10 cellular contexts compared by ENCODE assay signal in genomic region chr22:23215294-23216204, GRCh38. TPM values are rescaled to one million over a fixed set of nuclear protein-coding genes. Genes with fewer than 3 reads are reported as not detected.
A peak's percentile ranks its signal among the peaks of the same experiment; 100 is the strongest.
DNase-seq lines count a peak whose midpoint lies in the region; ATAC-seq, FAIRE-seq and TF ChIP-seq lines count a peak whose summit lies in the region.
"Had no signal": no experiment of that assay in that cellular context is flagged by ENCODE, and none has a peak within 500 bp of the region (broad histone marks: within the 10 kb centered on the region; RNA-seq: fewer than 3 reads in every experiment).

No MANE protein-coding gene starts in this region.

- H3K27me3 ChIP-seq in adipocyte (replicated peaks; ENCODE audit: control insufficient read depth, insufficient read depth, low read length) (no peaks in the 10 kb centered on the region), HepG2 (ENCODE audit: control insufficient read depth in 1 of 2, insufficient read depth in 2 of 2, low read length in 2 of 2) (no peaks in the 10 kb centered on the region), MM.1S (replicated peaks; ENCODE audit: insufficient read depth, low read length) (no peaks in the 10 kb centered on the region)

- POLR2A ChIA-PET in HepG2 (lab: Yijun Ruan, JAX) = no interaction called here

- WGBS in HepG2 (ENCODE audit: low lambda C conversion rate) = 94% methylated on average over 9 of the region's 12 CpGs

- peaks cover 4% of the 10 kb centered on the region for H3K36me3 Mint-ChIP-seq in IgD-negative memory B cell

- peak overlapping the region in 1 of 4 donors; percentile 27 for H3K4me3 Mint-ChIP-seq in IgD-negative memory B cell

- H3K27ac ChIP-seq in HepG2 (ENCODE audit: extremely low read length, insufficient read depth, low read length) (peak overlapping the region; percentile 73), MM.1S (ENCODE audit: low read length) (no peak overlapping the region)

- no peaks in the 10 kb centered on the region for H3K9me3 Mint-ChIP-seq in IgD-negative memory B cell

- H3K27me3 Mint-ChIP-seq in IgD-negative memory B cell = peaks cover 12% of the 10 kb centered on the region

- no peak overlapping the region for H3K9ac ChIP-seq in adipocyte (ENCODE audit: low read length)
- no peak overlapping the region for H3K9ac ChIP-seq in HepG2 (ENCODE audit: insufficient read depth, low read depth, low read length)
- no peak overlapping the region for H3K9ac ChIP-seq in MM.1S (ENCODE audit: low read length)

- no peaks in the 10 kb centered on the region for H3K9me2 ChIP-seq in MM.1S (replicated peaks; ENCODE audit: insufficient read depth, low read length)

- H2AFZ ChIP-seq in HepG2 (ENCODE audit: low read length) (no peak overlapping the region), MM.1S (ENCODE audit: low read length) (no peak overlapping the region)

- no peak for TF ChIP-seq EP300 in HepG2 (IDR thresholded peaks at IDR 0.05; ENCODE audit: low read depth in 2 of 2, low read length in 2 of 2)
- TF ChIP-seq EP300 in HepG2 (CRISPR knock-in tag; IDR thresholded peaks at IDR 0.05; ENCODE audit: borderline replicate concordance) = no peak

- peaks cover 11% of the 10 kb centered on the region for H3F3A ChIP-seq in MM.1S (ENCODE audit: insufficient read depth, low read length)

- H4K20me1 ChIP-seq in HepG2 (ENCODE audit: insufficient read depth, low read length) = peaks cover 41% of the 10 kb centered on the region
- peaks cover 94% of the 10 kb centered on the region for H4K20me1 ChIP-seq in MM.1S (ENCODE audit: insufficient read depth, low read length)

- H3K4me1 Mint-ChIP-seq in IgD-negative memory B cell = peaks cover 27 to 52% (median 41%) of the 10 kb centered on the region in 3 donors

- intact Hi-C loops in HepG2 (cut with micrococcal nuclease; ENCODE audit: unreplicated experiment) = loop anchor here (2.0 to 5.0 kb wide), 2 partner anchors 35 to 37 kb away; partner anchors contain the start of gene BCR

- no TSS peak for BruUV-seq in HepG2 (replicated peaks; lab: Mats Ljungman, UMichigan)

- peak overlapping the region in 2 of 3 donors; percentile 71 to 78 for H3K27ac Mint-ChIP-seq in IgD-negative memory B cell

- ATAC-seq in HepG2 (no peak), HG03442 (IDR thresholded peaks at IDR 0.05; ENCODE audit: unreplicated experiment) (no peak)

- no peak for TF ChIP-seq POLR2A in HepG2 (IDR thresholded peaks at IDR 0.05; ENCODE audit: insufficient read depth in 1 of 2, low read depth in 2 of 2, low read length in 2 of 2)

- H3K4me2 ChIP-seq in HepG2 (ENCODE audit: low read depth, low read length) = no peak overlapping the region
- no peak overlapping the region for H3K4me2 ChIP-seq in MM.1S (ENCODE audit: low read depth, low read length)

- no peak overlapping the region for H3K4me3 ChIP-seq in adipocyte (ENCODE audit: low read length)
- no peak overlapping the region for H3K4me3 ChIP-seq in HepG2 (replicated peaks in 1 of 3; ENCODE audit: insufficient read depth in 1 of 3, low read depth in 2 of 3, low read length in 3 of 3)
- no peak overlapping the region for H3K4me3 ChIP-seq in MM.1S (ENCODE audit: low read length)
- H3K4me3 ChIP-seq: HAP-1 had no signal

- no peak for TF ChIP-seq CTCF in HepG2 (CRISPR knock-in tag; IDR thresholded peaks at IDR 0.05)
- no peak for TF ChIP-seq CTCF in MM.1S (IDR thresholded peaks at IDR 0.05; ENCODE audit: low read length)

- H3K4me1 ChIP-seq in adipocyte (ENCODE audit: control insufficient read depth, insufficient read depth, low read length) (peaks cover 36% of the 10 kb centered on the region), HepG2 (ENCODE audit: insufficient read depth, low read length) (peaks cover 58% of the 10 kb centered on the region), MM.1S (ENCODE audit: low read length) (peaks cover 33% of the 10 kb centered on the region)
- H3K4me1 ChIP-seq: HAP-1 had no signal

- H3K9me3 ChIP-seq in adipocyte (ENCODE audit: control insufficient read depth, low read length) (no peaks in the 10 kb centered on the region), HepG2 (ENCODE audit: low read length) (no peaks in the 10 kb centered on the region), MM.1S (replicated peaks; ENCODE audit: insufficient read depth, low read length) (no peaks in the 10 kb centered on the region)
- H3K9me3 ChIP-seq: HAP-1 had no signal

- peak; percentile 58 for DNase-seq in AG08395 (ENCODE audit: low spot score)
- peak; percentile 56 for DNase-seq in adipocyte (ENCODE audit: low read depth)
- DNase-seq in HepG2 (ENCODE audit: low spot score) = no peak
- DNase-seq in MM.1S = no peak
- DNase-seq in SHP77 (lab: John Stamatoyannopoulos, UW) = no peak
- DNase-seq in glomerular visceral epithelial cell (ENCODE audit: extremely low spot score) = no peak
- DNase-seq: NCI-H446 had no signal

- in situ Hi-C loops in HepG2 (cut with HindIII; ENCODE audit: extremely low pct_ligation_motif_present, low pct_unique_long_range_greater_than_20kb) = loop anchor here (5.0 kb wide), 1 partner anchor 33 kb away; the partner anchor contains the start of gene BCR

- FAIRE-seq in HepG2 (lab: Jason Lieb, UNC) = no peak

- no peak for TF ChIP-seq RAD21 in HepG2 (CRISPR knock-in tag; IDR thresholded peaks at IDR 0.05)

- H3K36me3 ChIP-seq in adipocyte (ENCODE audit: control insufficient read depth, insufficient read depth, low read length, severe bottlenecking) = no peaks in the 10 kb centered on the region
- peaks cover 1 to 12% of the 10 kb centered on the region in 2 experiments; a peak in 3 of 5 replicates for H3K36me3 ChIP-seq in HepG2 (replicated peaks in 1 of 2; ENCODE audit: control insufficient read depth in 1 of 2, insufficient read depth in 2 of 2, low read length in 2 of 2)
- no peaks in the 10 kb centered on the region for H3K36me3 ChIP-seq in MM.1S (replicated peaks; ENCODE audit: insufficient read depth, low read length)
- H3K36me3 ChIP-seq: HAP-1 had no signal

- H3K79me2 ChIP-seq in HepG2 (ENCODE audit: insufficient read depth, low read length) (peaks cover 85% of the 10 kb centered on the region), MM.1S (ENCODE audit: low read length) (peaks cover 99% of the 10 kb centered on the region)

- CTCF ChIA-PET in HepG2 (lab: Yijun Ruan, JAX; ENCODE audit: low intra/inter-chr PET ratio, low total read pairs) = no interaction called here

TF ChIP-seq in HepG2, 621 proteins besides CTCF, POLR2A, EP300 and RAD21 (continues in another document):
- TF ChIP-seq ZBTB33 (CRISPR knock-in tag; IDR thresholded peaks at IDR 0.05) = peak; percentile 69
- no peak for TF ChIP-seq ZNF737 (CRISPR knock-in tag; IDR thresholded peaks at IDR 0.05; ENCODE audit: borderline replicate concordance)
- TF ChIP-seq GPBP1L1 (CRISPR knock-in tag; IDR thresholded peaks at IDR 0.05) = no peak
- TF ChIP-seq ZNF572 (CRISPR knock-in tag; IDR thresholded peaks at IDR 0.05) = no peak
- no peak for TF ChIP-seq ZNF589 (CRISPR knock-in tag; conservative IDR thresholded peaks at IDR 0.05)
- TF ChIP-seq SOX13 (IDR thresholded peaks at IDR 0.05) = no peak
- no peak for TF ChIP-seq SOX13 (CRISPR knock-in tag; conservative IDR thresholded peaks at IDR 0.05 in 1 of 2, IDR thresholded peaks at IDR 0.05 in 1 of 2)

RNA-seq across cellular contexts. Expression of gene BCR, which starts 35.2 kb away (rescaled TPM):
- 5.9 TPM for polyA plus RNA-seq in IgD-negative memory B cell
- total RNA-seq in HepG2 (2016; rRNA removed; fragmentation: Illumina TruSeq; extraction: Trizol) = 33.6 and 35.4 TPM in 2 replicates
- total RNA-seq in HepG2 (2016; cell fraction: cytosol; rRNA removed; fragmentation: Illumina TruSeq; extraction: Trizol; ENCODE audit: low read depth) = 10.9 and 12.3 TPM in 2 replicates
- 29.4 and 37.4 TPM in 2 replicates for total RNA-seq in HepG2 (2016; cell fraction: insoluble cytoplasmic fraction; rRNA removed; fragmentation: Illumina TruSeq; extraction: Trizol)
- 17.4 and 22.3 TPM in 2 replicates for total RNA-seq in HepG2 (2016; cell fraction: membrane; rRNA removed; fragmentation: Illumina TruSeq; extraction: Trizol)
- 26.4 and 32.2 TPM in 2 replicates for total RNA-seq in HepG2 (2016; cell fraction: nucleus; rRNA removed; fragmentation: Illumina TruSeq; extraction: Trizol)
- 19.9 and 21.9 TPM in 2 replicates for polyA plus RNA-seq in HepG2 (2011; rRNA removed)
- polyA plus RNA-seq in HepG2 (2011; cell fraction: cytosol; rRNA removed) = 28.9 and 33.8 TPM in 2 replicates
- polyA plus RNA-seq in HepG2 (2011; cell fraction: nucleus; rRNA removed) = 66.0 and 71.9 TPM in 2 replicates
- 21.2 and 25.3 TPM in 2 replicates for polyA plus RNA-seq in HepG2 (2012)
- polyA plus RNA-seq in HepG2 (2016; cell fraction: cytosol; fragmentation: Illumina TruSeq; extraction: Trizol; ENCODE audit: low read depth) = 2.3 and 4.6 TPM in 2 replicates
- polyA plus RNA-seq in HepG2 (2016; cell fraction: insoluble cytoplasmic fraction; fragmentation: Illumina TruSeq; extraction: Trizol; ENCODE audit: low read depth) = 26.5 and 34.8 TPM in 2 replicates
- 11.6 and 12.9 TPM in 2 replicates for polyA plus RNA-seq in HepG2 (2016; cell fraction: membrane; fragmentation: Illumina TruSeq; extraction: Trizol; ENCODE audit: low read depth)
- polyA plus RNA-seq in HepG2 (2016; cell fraction: nucleus; fragmentation: Illumina TruSeq; extraction: Trizol; ENCODE audit: insufficient read depth, low read depth) = 45.4 and 51.6 TPM in 2 replicates
- polyA minus RNA-seq in HepG2 (2011; rRNA and poly(A)+ RNA removed; ENCODE audit: low replicate concordance) = 67.7 and 82.7 TPM in 2 replicates
- polyA minus RNA-seq in HepG2 (2011; cell fraction: cytosol; rRNA and poly(A)+ RNA removed) = 43.0 and 57.5 TPM in 2 replicates
- 24.6 and 32.1 TPM in 2 replicates for polyA minus RNA-seq in HepG2 (2011; cell fraction: nucleus; rRNA and poly(A)+ RNA removed)

Comparison
In these comparisons a context has a peak if more than half of its experiments do, and no peak if none do; other contexts are left out.
1. DNase-seq: peak in AG08395 (single experiment) and adipocyte (single experiment); none in HepG2 (single experiment), MM.1S (single experiment), SHP77 (0 of 2) and glomerular visceral epithelial cell (single experiment).